ENCODE assay signal across 11 cellular contexts in genomic region chr9:684950-685340, GRCh38.
DNase-seq lines count a peak whose midpoint lies in the region; ATAC-seq and TF ChIP-seq lines count a peak whose summit lies in the region.
"Had no signal": no experiment of that assay in that cellular context is flagged by ENCODE, and none has a peak within 500 bp of the region (broad histone marks: within the 10 kb centered on the region; RNA-seq: fewer than 3 reads in every experiment).

No MANE protein-coding gene starts in this region.

- intact Hi-C loops in Right ventricle myocardium superior (cut with DNase I): no loop called here

- H3K4me3 ChIP-seq in right atrium auricular region (no peak overlapping the region), muscle layer of duodenum (ENCODE audit: low read depth in 1 of 2, low read length in 2 of 2) (no peak overlapping the region)
- H3K4me3 ChIP-seq: BLaER1 treated with 17β-estradiol and CSF1 and Interleukin-3, amounts not matched to agents 10 nM and 100 nM had no signal

- H3K27ac ChIP-seq in right atrium auricular region (peak overlapping the region; percentile 61 to 74), muscle layer of duodenum (ENCODE audit: low read length) (peak overlapping the region; percentile 82)
- H3K27ac ChIP-seq: BLaER1 treated with 17β-estradiol and CSF1 and Interleukin-3, amounts not matched to agents 10 nM and 100 nM had no signal

- DNase-seq in right atrium auricular region (ENCODE audit: low spot score) (no peak), Right ventricle myocardium superior (no peak), dedifferentiated amniotic fluid mesenchymal stem cell (ENCODE audit: extremely low spot score) (peak; percentile 86), NCI-H2081 (lab: John Stamatoyannopoulos, UW) (no peak), SHP77 treated with DMSO at 0.1 percent for 48 hours (lab: John Stamatoyannopoulos, UW) (no peak)
- DNase-seq in activated CD4-positive, CD25-positive, alpha-beta regulatory T cell treated with anti-CD3 and anti-CD28 coated beads, Interleukin-2, amount 50 U/mL, for 72 hours: no peak
- DNase-seq: immature natural killer cell, NCI-H146 had no signal

- no peak for TF ChIP-seq CTCF in right atrium auricular region (IDR thresholded peaks at IDR 0.05)

- H3K9me3 ChIP-seq in right atrium auricular region (no peaks in the 10 kb centered on the region), muscle layer of duodenum (ENCODE audit: control insufficient read depth in 1 of 2, low read length in 2 of 2) (no peaks in the 10 kb centered on the region)
- H3K9me3 ChIP-seq: BLaER1 treated with 17β-estradiol and CSF1 and Interleukin-3, amounts not matched to agents 10 nM and 100 nM had no signal

- H3K4me1 ChIP-seq in right atrium auricular region (peaks cover 0 to 62% of the 10 kb centered on the region in 2 donors), muscle layer of duodenum (ENCODE audit: control insufficient read depth in 1 of 2, insufficient read depth in 2 of 2, low read length in 2 of 2) (peaks cover 4 to 17% of the 10 kb centered on the region in 2 donors)

- no peak for ATAC-seq in Right ventricle myocardium superior (ENCODE audit: poor library complexity)
- no peak for ATAC-seq in GM18519 (IDR thresholded peaks at IDR 0.05; ENCODE audit: low FRiP score, unreplicated experiment)

- H3K36me3 ChIP-seq in right atrium auricular region: no peaks in the 10 kb centered on the region
- H3K36me3 ChIP-seq in muscle layer of duodenum (ENCODE audit: control insufficient read depth in 1 of 2, insufficient read depth in 2 of 2, low read length in 2 of 2): peaks cover 0 to 3% of the 10 kb centered on the region in 2 donors
- H3K36me3 ChIP-seq: BLaER1 treated with 17β-estradiol and CSF1 and Interleukin-3, amounts not matched to agents 10 nM and 100 nM had no signal

- H3K27me3 ChIP-seq in right atrium auricular region: no peaks in the 10 kb centered on the region
- H3K27me3 ChIP-seq in muscle layer of duodenum (ENCODE audit: low read depth, low read length): no peaks in the 10 kb centered on the region
- H3K27me3 ChIP-seq: BLaER1 treated with 17β-estradiol and CSF1 and Interleukin-3, amounts not matched to agents 10 nM and 100 nM had no signal
